ENCODE assay signal across 10 cellular contexts in the genomic region with DNA sequence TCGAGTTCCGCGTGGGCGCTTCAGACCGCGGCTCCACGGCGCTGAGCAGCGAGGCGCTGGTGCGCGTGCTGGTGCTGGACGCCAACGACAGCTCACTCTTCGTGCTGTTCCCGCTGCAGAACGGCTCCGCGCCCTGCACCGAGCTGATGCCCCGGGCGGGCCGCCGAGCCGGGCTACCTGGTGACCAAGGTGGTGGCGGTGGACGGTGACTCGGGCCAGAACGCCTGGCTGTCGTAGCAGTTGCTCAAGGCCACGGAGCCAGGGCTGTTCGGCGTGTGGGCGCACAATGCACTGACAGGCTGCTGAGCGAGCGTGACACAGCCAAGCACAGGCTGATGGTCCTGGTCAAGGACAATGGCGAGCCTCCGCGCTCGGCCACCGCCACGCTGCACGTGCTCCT. TPM values are rescaled to one million over a fixed set of nuclear protein-coding genes. Genes with fewer than 3 reads are reported as not detected.
"Had no signal": no experiment of that assay in that cellular context is flagged by ENCODE, and none has a peak within 500 bp of the region (broad histone marks: within the 10 kb centered on the region; RNA-seq: fewer than 3 reads in every experiment).

No MANE protein-coding gene starts in this region.

- H3K9me3 ChIP-seq: HAP-1 had no signal

- H3K4me3 ChIP-seq: GM23248, HAP-1 had no signal

- H3K4me1 Mint-ChIP-seq: IgD-negative memory B cell had no signal

- H3K36me3 Mint-ChIP-seq: IgD-negative memory B cell had no signal

- H3K4me1 ChIP-seq: HAP-1 had no signal

- H3K9ac ChIP-seq: GM23248 had no signal

- H3K27ac ChIP-seq: GM23248, HL-60 had no signal

- ATAC-seq: HCT116, HepG2 had no signal

- H3K36me3 ChIP-seq: HAP-1 had no signal

- H3K4me3 Mint-ChIP-seq: HFFc6 had no signal

- DNase-seq: GM23248, GOT3, HFFc6, KBM-7 had no signal

- H3K27ac Mint-ChIP-seq: HFFc6, IgD-negative memory B cell had no signal

- H2AFZ ChIP-seq: GM23248 had no signal

RNA-seq across cellular contexts. Expression of a gene that starts 3.7 kb away (rescaled TPM):
- polyA plus RNA-seq: IgD-negative memory B cell had no signal

RNA-seq across cellular contexts. Expression of a gene that starts 18.4 kb away (rescaled TPM):
- polyA plus RNA-seq: IgD-negative memory B cell had no signal

RNA-seq across cellular contexts. Expression of a gene that starts 33.0 kb away (rescaled TPM):
- total RNA-seq: HT1080 had no signal
- polyA plus RNA-seq: IgD-negative memory B cell had no signal

RNA-seq across cellular contexts. Expression of a gene that starts 42.1 kb away (rescaled TPM):
- total RNA-seq: HT1080 had no signal
- polyA plus RNA-seq: HepG2, IgD-negative memory B cell had no signal
